17 cellular contexts compared by ENCODE assay signal in genomic region chr3:167773584-167773983, GRCh38. TPM values are rescaled to one million over a fixed set of nuclear protein-coding genes. Genes with fewer than 3 reads are reported as not detected.
DNase-seq lines count a peak whose midpoint lies in the region; ATAC-seq and TF ChIP-seq lines count a peak whose summit lies in the region.
"Had no signal": no experiment of that assay in that cellular context is flagged by ENCODE, and none has a peak within 500 bp of the region (broad histone marks: within the 10 kb centered on the region; RNA-seq: fewer than 3 reads in every experiment).

No MANE protein-coding gene starts in this region.

- H3K36me3 Mint-ChIP-seq in stimulated activated memory B cell treated with anti-CD40 and anti-IgM and Interleukin-4, amounts not matched to agents 10 μg/mL and 1 μg/mL and 100 μg/mL, for 72 hours: no peaks in the 10 kb centered on the region

- H3K9me3 ChIP-seq in MM.1S (replicated peaks; ENCODE audit: insufficient read depth, low read length): no peaks in the 10 kb centered on the region
- H3K9me3 ChIP-seq in suprapubic skin: no peaks in the 10 kb centered on the region
- H3K9me3 ChIP-seq in A673 (ENCODE audit: low read depth, low read length, poor library complexity, severe bottlenecking): peaks cover 4% of the 10 kb centered on the region
- H3K9me3 ChIP-seq: HAP-1 had no signal

- no peak overlapping the region for H3K27ac Mint-ChIP-seq in stimulated activated memory B cell treated with anti-CD40 and anti-IgM and Interleukin-4, amounts not matched to agents 10 μg/mL and 1 μg/mL and 100 μg/mL, for 72 hours

- H3K9me3 Mint-ChIP-seq in stimulated activated memory B cell treated with anti-CD40 and anti-IgM and Interleukin-4, amounts not matched to agents 10 μg/mL and 1 μg/mL and 100 μg/mL, for 72 hours: peaks cover 4% of the 10 kb centered on the region

- TF ChIP-seq EP300 in suprapubic skin (IDR thresholded peaks at IDR 0.05): no peak

- H3K9ac ChIP-seq in MM.1S (ENCODE audit: low read length): peak overlapping the region; percentile 28; the same call in 1 of the 2 replicates

- WGBS in suprapubic skin: 60% methylated on average over 1 of the region's 1 CpG

- no peak for TF ChIP-seq POLR2A in suprapubic skin (IDR thresholded peaks at IDR 0.05)

- peaks cover 13% of the 10 kb centered on the region for H3F3A ChIP-seq in MM.1S (ENCODE audit: insufficient read depth, low read length)

- CTCF ChIA-PET in A673 (lab: Charles Lee): no interaction called here

- H3K79me2 ChIP-seq in MM.1S (ENCODE audit: low read length): no peaks in the 10 kb centered on the region

- no TSS peak for BruUV-seq in A673 (replicated peaks; lab: Mats Ljungman, UMichigan)

- peak; percentile 89 for ATAC-seq in GM18520 (IDR thresholded peaks at IDR 0.05; ENCODE audit: unreplicated experiment)
- peak; percentile 90 for ATAC-seq in GM21447 (IDR thresholded peaks at IDR 0.05; ENCODE audit: unreplicated experiment)
- peak; percentile 65 for ATAC-seq in HG03039 (IDR thresholded peaks at IDR 0.05; ENCODE audit: unreplicated experiment)
- no peak for ATAC-seq in stimulated activated memory B cell treated with anti-CD40 and anti-IgM and Interleukin-4, amounts not matched to agents 10 μg/mL and 1 μg/mL and 100 μg/mL, for 72 hours
- ATAC-seq: heart right ventricle had no signal

- peak overlapping the region; percentile 82 for H3K4me2 ChIP-seq in MM.1S (ENCODE audit: low read depth, low read length)

- peaks cover 25% of the 10 kb centered on the region for H3K4me1 ChIP-seq in MM.1S (ENCODE audit: low read length)
- no peaks in the 10 kb centered on the region for H3K4me1 ChIP-seq in suprapubic skin
- H3K4me1 ChIP-seq in A673 (ENCODE audit: insufficient read depth, low read length, poor library complexity, severe bottlenecking): no peaks in the 10 kb centered on the region
- H3K4me1 ChIP-seq: HAP-1 had no signal

- no peaks in the 10 kb centered on the region for H3K9me2 ChIP-seq in MM.1S (replicated peaks; ENCODE audit: insufficient read depth, low read length)

- H3K27ac ChIP-seq in MM.1S (ENCODE audit: low read length) (peak overlapping the region; percentile 79), suprapubic skin (no peak overlapping the region), A673 (ENCODE audit: low read depth, low read length, poor library complexity, severe bottlenecking) (no peak overlapping the region)
- H3K27ac ChIP-seq: C4-2B, heart right ventricle had no signal

- H4K20me1 ChIP-seq in MM.1S (ENCODE audit: insufficient read depth, low read length): no peaks in the 10 kb centered on the region

- peak overlapping the region; percentile 44 for H2AFZ ChIP-seq in MM.1S (ENCODE audit: low read length)

- H3K36me3 ChIP-seq in MM.1S (replicated peaks; ENCODE audit: insufficient read depth, low read length): no peaks in the 10 kb centered on the region
- no peaks in the 10 kb centered on the region for H3K36me3 ChIP-seq in suprapubic skin
- H3K36me3 ChIP-seq in A673 (ENCODE audit: insufficient read depth, low read length, poor library complexity, severe bottlenecking): no peaks in the 10 kb centered on the region
- H3K36me3 ChIP-seq: HAP-1, heart right ventricle had no signal

- POLR2A ChIA-PET in A673 (lab: Charles Lee; ENCODE audit: low non-redundant PET): no interaction called here

- H3K27me3 Mint-ChIP-seq in stimulated activated memory B cell treated with anti-CD40 and anti-IgM and Interleukin-4, amounts not matched to agents 10 μg/mL and 1 μg/mL and 100 μg/mL, for 72 hours: no peaks in the 10 kb centered on the region

- peak overlapping the region; percentile 37 for H3K4me3 ChIP-seq in MM.1S (ENCODE audit: low read length)
- no peak overlapping the region for H3K4me3 ChIP-seq in suprapubic skin
- H3K4me3 ChIP-seq in A673 (ENCODE audit: low read depth, low read length, poor library complexity, severe bottlenecking): no peak overlapping the region
- H3K4me3 ChIP-seq: HAP-1, heart right ventricle had no signal

- TF ChIP-seq CTCF in MM.1S (IDR thresholded peaks at IDR 0.05; ENCODE audit: low read length) (no peak), suprapubic skin (IDR thresholded peaks at IDR 0.05) (no peak), A673 (conservative IDR thresholded peaks at IDR 0.05; ENCODE audit: low read depth, low read length) (no peak)

- DNase-seq in MM.1S: peak; percentile 85
- DNase-seq in suprapubic skin (ENCODE audit: low spot score in 2 of 2): no peak
- no peak for DNase-seq in NOMO-1 (lab: John Stamatoyannopoulos, UW; ENCODE audit: unreplicated experiment in 2 of 2)
- DNase-seq in A673 (ENCODE audit: low spot score): no peak
- DNase-seq: activated CD8-positive, alpha-beta memory T cell treated with anti-CD3 and anti-CD28 coated beads, Interleukin-2, amount 50 U/mL, for 48 hours; amniotic stem cell; GF-D8; heart right ventricle; KBM-7; NCI-H2171; T1000 had no signal

- intact Hi-C loops in A673 (cut with micrococcal nuclease; ENCODE audit: unreplicated experiment): no loop called here

- no peak overlapping the region for H3K4me3 Mint-ChIP-seq in stimulated activated memory B cell treated with anti-CD40 and anti-IgM and Interleukin-4, amounts not matched to agents 10 μg/mL and 1 μg/mL and 100 μg/mL, for 72 hours

- peaks cover 18% of the 10 kb centered on the region for H3K4me1 Mint-ChIP-seq in stimulated activated memory B cell treated with anti-CD40 and anti-IgM and Interleukin-4, amounts not matched to agents 10 μg/mL and 1 μg/mL and 100 μg/mL, for 72 hours

- H3K27me3 ChIP-seq in MM.1S (replicated peaks; ENCODE audit: insufficient read depth, low read length) (no peaks in the 10 kb centered on the region), suprapubic skin (no peaks in the 10 kb centered on the region), A673 (replicated peaks; ENCODE audit: insufficient read depth, low read depth, low read length, poor library complexity) (peaks cover 4% of the 10 kb centered on the region)
- H3K27me3 ChIP-seq: heart right ventricle had no signal

RNA-seq across cellular contexts. Expression of gene SERPINI1, which starts 38.1 kb away (rescaled TPM):
- total RNA-seq in suprapubic skin (1 to 10 TPM; 1.6 to 3.0 (median 2.0) TPM), A673 (2021) (0.30 and 0.63 TPM in 2 replicates)

RNA-seq across cellular contexts. Expression of gene PDCD10, which starts 38.9 kb away (rescaled TPM):
- total RNA-seq in suprapubic skin: 10 to 100 TPM; 45.7 to 57.2 (median 53.2) TPM
- total RNA-seq in A673 (2021): 43.9 and 47.0 TPM in 2 replicates
